In genomic region chr6:35474129-35474977, GRCh38 we compare ENCODE assay signal across 1 cellular context.
TF ChIP-seq lines count a peak whose summit lies in the region.

No MANE protein-coding gene starts in this region.

TF ChIP-seq in H1, 55 proteins besides CTCF, POLR2A, EP300 and RAD21:
- TF ChIP-seq POLR2AphosphoS5 (IDR thresholded peaks at IDR 0.05; ENCODE audit: low read depth, low read length) (peak; percentile 85), CEBPB (IDR thresholded peaks at IDR 0.05; ENCODE audit: low read depth, low read length) (no peak), ATF2 (IDR thresholded peaks at IDR 0.05; ENCODE audit: low read length) (peak; percentile 56; the same call in 1 of the 2 replicates), USF2 (IDR thresholded peaks at IDR 0.05; ENCODE audit: low read length) (peak; percentile 2; the same call in 1 of the 2 replicates), SIRT6 (IDR thresholded peaks at IDR 0.05; ENCODE audit: low read length) (no peak), GTF2F1 (IDR thresholded peaks at IDR 0.05; ENCODE audit: borderline replicate concordance, low read depth, low read length) (no peak)
